24 cellular contexts compared by ENCODE assay signal in the genomic region with DNA sequence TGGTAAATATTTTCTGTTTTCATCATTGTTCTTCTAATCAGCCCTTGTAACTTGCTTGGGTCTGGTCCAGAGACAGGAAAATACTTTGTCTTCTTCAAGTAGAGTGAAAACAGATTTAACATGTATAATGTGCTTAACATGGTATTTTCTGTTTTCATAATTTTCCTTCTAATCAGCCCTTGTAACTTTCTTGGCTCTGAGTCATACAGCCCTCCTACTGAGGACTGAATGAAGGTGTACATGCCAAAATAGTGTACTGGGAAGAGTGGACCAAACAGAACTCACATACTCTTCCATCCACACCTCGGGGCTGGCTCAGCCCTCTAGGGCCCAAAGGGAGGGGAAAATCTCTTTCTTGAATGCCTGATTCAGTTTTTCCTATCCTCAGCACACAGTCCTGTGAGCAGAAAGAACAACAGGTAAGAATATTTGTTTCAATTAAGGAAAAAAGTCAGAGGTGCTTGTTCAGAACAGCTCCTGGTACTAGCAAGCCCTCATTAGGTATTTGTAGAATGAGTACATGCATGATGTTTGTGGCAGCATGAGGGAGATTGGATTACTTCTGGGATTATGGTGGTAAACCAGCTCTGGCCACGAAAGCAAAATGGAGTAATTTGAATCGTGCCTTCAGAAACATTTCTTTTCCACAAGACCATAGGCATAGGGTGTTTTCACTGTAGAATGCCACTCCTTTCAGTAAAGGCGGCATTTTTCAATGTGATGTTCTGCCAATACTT. TPM values are rescaled to one million over a fixed set of nuclear protein-coding genes. Genes with fewer than 3 reads are reported as not detected.
DNase-seq lines count a peak whose midpoint lies in the region; FAIRE-seq and TF ChIP-seq lines count a peak whose summit lies in the region.
"Had no signal": no experiment of that assay in that cellular context is flagged by ENCODE, and none has a peak within 500 bp of the region (broad histone marks: within the 10 kb centered on the region; RNA-seq: fewer than 3 reads in every experiment).

No MANE protein-coding gene starts in this region.

- H3K9me3 ChIP-seq in tibial artery (peaks cover 0 to 3% (median 0%) of the 10 kb centered on the region in 3 donors), ovary (no peaks in the 10 kb centered on the region)

- TF ChIP-seq EP300 in ovary (IDR thresholded peaks at IDR 0.05): no peak

- no peak for TF ChIP-seq CTCF in bronchial epithelial cell (IDR thresholded peaks at IDR 0.05; ENCODE audit: insufficient read depth, low read length, severe bottlenecking)
- no peak for TF ChIP-seq CTCF in tibial artery (IDR thresholded peaks at IDR 0.05)
- TF ChIP-seq CTCF in ovary (IDR thresholded peaks at IDR 0.05): no peak

- 72 to 76% (median 73%) methylated on average over 4 of the region's 4 CpGs for WGBS in ovary, 3 donors

- TF ChIP-seq POLR2A in ovary (IDR thresholded peaks at IDR 0.05): no peak

- no peak overlapping the region for H3K27ac ChIP-seq in tibial artery
- no peak overlapping the region for H3K27ac ChIP-seq in ovary
- H3K27ac ChIP-seq: epithelial cell of prostate, pancreas had no signal

- DNase-seq in EH (ENCODE audit: low read depth) (peak; percentile 56), LHCN-M2 (ENCODE audit: low read depth) (peak; percentile 37), bronchial epithelial cell (ENCODE audit: low read depth) (peak; percentile 18), myocyte (ENCODE audit: low read depth) (peak; percentile 70), GM03348 (ENCODE audit: low spot score) (no peak), tibial artery (no peak), HT-29 (ENCODE audit: low spot score) (no peak), ovary (no peak)
- DNase-seq: activated B cell treated with CpG ODN at 0.5 μM for 24 hours; activated CD4-positive, alpha-beta T cell treated with anti-CD3 and anti-CD28 coated beads, Interleukin-2, amount 50 U/mL, for 48 hours; activated CD8-positive, alpha-beta memory T cell treated with anti-CD3 and anti-CD28 coated beads, Interleukin-2, amount 50 U/mL, for 4 hours; effector CD4-positive, alpha-beta T cell; foreskin melanocyte; naive thymus-derived CD8-positive, alpha-beta T cell; NCI-H187 treated with DMSO at 0.1 percent for 48 hours; pancreas; stimulated activated CD4-positive, alpha-beta T cell treated with anti-CD3 and anti-CD28 coated beads, Interleukin-4, amount 100 ng/mL, for 4 hours; stimulated activated naive CD4-positive, alpha-beta T cell; T1000 had no signal

- no peaks in the 10 kb centered on the region for H3K4me1 ChIP-seq in tibial artery
- no peaks in the 10 kb centered on the region for H3K4me1 ChIP-seq in ovary (ENCODE audit: insufficient read depth)
- H3K4me1 ChIP-seq: pancreas had no signal

- H3K27me3 ChIP-seq in bronchial epithelial cell (ENCODE audit: control insufficient read depth, insufficient read depth, low read length): no peaks in the 10 kb centered on the region
- H3K27me3 ChIP-seq in tibial artery: no peaks in the 10 kb centered on the region
- no peaks in the 10 kb centered on the region for H3K27me3 ChIP-seq in ovary
- H3K27me3 ChIP-seq: ascending aorta, pancreas had no signal

- FAIRE-seq in bronchial epithelial cell (lab: Jason Lieb, UNC): no peak
- FAIRE-seq: D721Med, G401.6, GM18507, pancreas had no signal

- intact Hi-C loops in tibial artery (cut with DNase I; ENCODE audit: low total_unique reads): loop anchor here (2.0 kb wide), 1 partner anchor 240 kb away; no protein-coding TSS in a partner anchor
- intact Hi-C loops in ovary (cut with DNase I): loop anchor here in 1 of 4 donors (10.0 kb wide), 1 partner anchor 240 kb away; no protein-coding TSS in a partner anchor

- H3K36me3 ChIP-seq in bronchial epithelial cell (ENCODE audit: control insufficient read depth, insufficient read depth, low read length): no peaks in the 10 kb centered on the region
- no peaks in the 10 kb centered on the region for H3K36me3 ChIP-seq in tibial artery
- no peaks in the 10 kb centered on the region for H3K36me3 ChIP-seq in ovary
- H3K36me3 ChIP-seq: ascending aorta, pancreas had no signal

- H3K4me3 ChIP-seq in bronchial epithelial cell (ENCODE audit: low read depth, low read length): no peak overlapping the region
- H3K4me3 ChIP-seq in tibial artery: no peak overlapping the region
- no peak overlapping the region for H3K4me3 ChIP-seq in ovary
- H3K4me3 ChIP-seq: ascending aorta, pancreas had no signal

RNA-seq across cellular contexts. Expression of a gene that starts 24.2 kb away (rescaled TPM):
- 11.6 and 15.3 TPM in 2 replicates for total RNA-seq in LHCN-M2 (2014; rRNA removed)
- polyA plus RNA-seq in LHCN-M2 (2012): 5.8 TPM
- 10.8 and 11.6 TPM in 2 replicates for total RNA-seq in bronchial epithelial cell
- total RNA-seq in myocyte: 8.0 and 10.9 TPM in 2 replicates
- 5.1 TPM for polyA plus RNA-seq in myocyte (2012)
- 9.2 and 11.2 TPM in 2 replicates for total RNA-seq in HT-29 (2014; rRNA removed; shearing (Covaris generic))
- 1 to 10 TPM; 3.4 to 6.3 (median 4.1) TPM for total RNA-seq in ovary
- polyA plus RNA-seq in ovary: 1 to 10 TPM; 5.8 to 7.2 TPM

Comparison
In these comparisons a context has a peak if more than half of its experiments do, and no peak if none do; other contexts are left out.
1. DNase-seq: peak in EH (single experiment), LHCN-M2 (single experiment), bronchial epithelial cell (single experiment) and myocyte (single experiment); none in GM03348 (single experiment), tibial artery (0 of 2), HT-29 (single experiment) and ovary (0 of 5).